20 cellular contexts compared by ENCODE assay signal in the genomic region with DNA sequence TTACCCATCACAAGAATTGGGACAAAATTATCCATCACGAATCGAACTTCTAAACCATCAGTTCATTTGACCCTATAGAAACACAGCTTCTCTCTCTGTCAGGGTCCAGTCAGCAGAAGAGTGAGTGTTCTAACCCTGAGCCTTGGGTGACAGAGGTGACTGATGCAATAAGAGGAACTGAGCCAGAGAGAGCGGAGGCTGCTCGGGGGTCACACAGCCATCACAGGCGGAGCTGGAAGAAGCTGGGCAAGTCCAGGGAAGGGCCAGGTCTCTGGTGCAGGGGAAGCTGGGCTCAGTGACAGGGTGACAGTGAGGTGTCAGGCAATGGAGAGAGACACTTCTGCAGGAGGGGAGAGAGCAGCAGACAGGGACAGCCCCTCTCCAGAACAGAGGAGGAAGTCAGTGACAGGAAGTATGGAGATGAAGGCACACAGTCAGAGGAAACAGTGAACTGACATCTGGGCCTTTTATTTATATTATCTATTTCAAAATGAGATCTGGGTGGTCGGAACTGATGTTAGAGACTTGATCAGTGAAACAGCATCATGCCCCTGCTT.
DNase-seq lines count a peak whose midpoint lies in the region; ATAC-seq, FAIRE-seq and TF ChIP-seq lines count a peak whose summit lies in the region.
"Had no signal": no experiment of that assay in that cellular context is flagged by ENCODE, and none has a peak within 500 bp of the region (broad histone marks: within the 10 kb centered on the region; RNA-seq: fewer than 3 reads in every experiment).

No MANE protein-coding gene starts in this region.

- DNase-seq in AML-193 (lab: John Stamatoyannopoulos, UW) (peak; percentile 35 to 54), GM12891 (ENCODE audit: insufficient read length, low spot score) (no peak), NOMO-1 (lab: John Stamatoyannopoulos, UW; ENCODE audit: unreplicated experiment in 2 of 2) (peak; percentile 28 to 66), left lobe of liver (ENCODE audit: low spot score) (no peak), NCI-H187 (lab: John Stamatoyannopoulos, UW) (no peak), NCI-H526 (lab: John Stamatoyannopoulos, UW) (no peak), frontal cortex (ENCODE audit: low spot score in 2 of 2) (no peak)
- DNase-seq: activated CD8-positive, alpha-beta memory T cell treated with anti-CD3 and anti-CD28 coated beads for 24 hours; activated naive CD8-positive, alpha-beta T cell treated with anti-CD3 and anti-CD28 coated beads for 36 hours; CD4-positive, alpha-beta T cell; GDM1; KBM-7; mammary epithelial cell; NCI-H1105; OCI-M1; SHP77 treated with DMSO at 0.1 percent for 48 hours; stimulated activated CD4-positive, alpha-beta T cell treated with anti-CD3 and anti-CD28 coated beads, Interleukin-2, amount 100 ng/mL, for 24 hours; T-helper 2 cell had no signal

- no peak for TF ChIP-seq POLR2A in GM12891 (IDR thresholded peaks at IDR 0.05; ENCODE audit: low read depth, low read length)

- FAIRE-seq in GM12891 (lab: Jason Lieb, UNC) = peak; percentile 26
- FAIRE-seq in frontal cortex (lab: Jason Lieb, UNC) = no peak
- FAIRE-seq: islet of Langerhans had no signal

- ATAC-seq in left lobe of liver (peak; percentile 39), HG03039 (IDR thresholded peaks at IDR 0.05; ENCODE audit: unreplicated experiment) (no peak)

TF ChIP-seq in GM12891, 5 proteins besides CTCF, POLR2A, EP300 and RAD21:
- TF ChIP-seq PAX5 (IDR thresholded peaks at IDR 0.05; ENCODE audit: insufficient read depth, low read length, severe bottlenecking) (no peak), TAF1 (IDR thresholded peaks at IDR 0.05; ENCODE audit: low read depth, low read length) (no peak), SPI1 (IDR thresholded peaks at IDR 0.05; ENCODE audit: low read depth, low read length) (peak; percentile 67)

Comparison
In these comparisons a context has a peak if more than half of its experiments do, and no peak if none do; other contexts are left out.
1. DNase-seq: peak in AML-193 (2 of 2) and NOMO-1 (2 of 2); none in GM12891 (single experiment), left lobe of liver (single experiment), NCI-H187 (0 of 2), NCI-H526 (0 of 2) and frontal cortex (0 of 2).